Comparison of ENCODE assay signal across 8 cellular contexts in the genomic region with DNA sequence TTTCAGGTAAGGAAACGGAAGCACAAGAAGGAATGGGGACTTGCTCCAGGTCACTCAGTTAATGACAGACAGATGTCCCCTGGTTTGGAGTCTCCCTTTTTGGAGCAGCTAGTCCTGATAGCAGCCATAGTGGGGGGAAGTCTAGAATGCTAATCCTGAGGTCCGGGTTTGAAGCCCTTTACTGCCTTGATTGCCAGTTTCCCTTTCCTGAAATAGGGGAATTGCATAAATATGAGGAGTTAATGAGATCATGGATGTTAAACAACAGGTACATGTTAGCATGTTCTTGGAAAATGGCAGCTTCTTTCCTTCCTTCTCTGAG. TPM values are rescaled to one million over a fixed set of nuclear protein-coding genes. Genes with fewer than 3 reads are reported as not detected.
DNase-seq lines count a peak whose midpoint lies in the region; ATAC-seq and TF ChIP-seq lines count a peak whose summit lies in the region.

No MANE protein-coding gene starts in this region.

- H3K4me3 ChIP-seq in iPS-18c (ENCODE audit: insufficient read depth, low read depth, low read length) (peak overlapping the region; percentile 85), stomach smooth muscle (ENCODE audit: low read length in 2 of 2) (peak overlapping the region; percentile 87 to 89)

- peaks cover 5% of the 10 kb centered on the region in 2 donors for H3K36me3 ChIP-seq in stomach smooth muscle (ENCODE audit: control insufficient read depth in 2 of 2, insufficient read depth in 2 of 2, low read length in 2 of 2)

- peak overlapping the region; percentile 94 for H3K27ac Mint-ChIP-seq in activated T-helper 2 cell treated with anti-CD3 and anti-CD28 coated beads, Interferon-gamma antibody, Interleukin-2, Interleukin-4, amounts not matched to agents 10 μg/mL and 5 μg/mL and 100 μg/mL, durations not matched to agents 14 hours and 24 hours and 36 hours

- in situ Hi-C loops in GM13977 (cut with MboI; ENCODE audit: low pct_unique_long_range_greater_than_20kb, low sequenced_read_pairs, unreplicated experiment): no loop called here

- intact Hi-C loops in activated T-helper 2 cell treated with anti-CD3 and anti-CD28 coated beads, Interferon-gamma antibody, Interleukin-2, Interleukin-4, amounts not matched to agents 10 μg/mL and 5 μg/mL and 100 μg/mL, durations not matched to agents 14 hours and 24 hours and 36 hours (cut with micrococcal nuclease): loop anchor here (5.0 to 10.0 kb wide), 2 partner anchors 91 to 137 kb away; no protein-coding TSS in a partner anchor

- H3K9me3 Mint-ChIP-seq in activated T-helper 2 cell treated with anti-CD3 and anti-CD28 coated beads, Interferon-gamma antibody, Interleukin-2, Interleukin-4, amounts not matched to agents 10 μg/mL and 5 μg/mL and 100 μg/mL, durations not matched to agents 14 hours and 24 hours and 36 hours: no peaks in the 10 kb centered on the region

- H3K9ac ChIP-seq in stomach smooth muscle (ENCODE audit: low read length in 2 of 2): peak overlapping the region; percentile 95 to 96

- ATAC-seq in esophagus mucosa: no peak

- H3K27ac ChIP-seq in stomach smooth muscle (ENCODE audit: low read length): peak overlapping the region; percentile 87

- peak overlapping the region; percentile 95 for H3K4me3 Mint-ChIP-seq in activated T-helper 2 cell treated with anti-CD3 and anti-CD28 coated beads, Interferon-gamma antibody, Interleukin-2, Interleukin-4, amounts not matched to agents 10 μg/mL and 5 μg/mL and 100 μg/mL, durations not matched to agents 14 hours and 24 hours and 36 hours (ENCODE audit: low read depth)

- H3K27me3 ChIP-seq in stomach smooth muscle (ENCODE audit: control insufficient read depth in 1 of 2, insufficient read depth in 2 of 2, low read length in 2 of 2): no peaks in the 10 kb centered on the region

- TF ChIP-seq CTCF in GM13977 (IDR thresholded peaks at IDR 0.05; ENCODE audit: extremely low read depth, insufficient read depth, missing control alignments): no peak

- H3K9me3 ChIP-seq in iPS-18c (ENCODE audit: control insufficient read depth, insufficient read depth, low read length): no peaks in the 10 kb centered on the region
- no peaks in the 10 kb centered on the region for H3K9me3 ChIP-seq in stomach smooth muscle (ENCODE audit: control insufficient read depth in 2 of 2, low read length in 2 of 2)

- no peaks in the 10 kb centered on the region for H3K36me3 Mint-ChIP-seq in activated T-helper 2 cell treated with anti-CD3 and anti-CD28 coated beads, Interferon-gamma antibody, Interleukin-2, Interleukin-4, amounts not matched to agents 10 μg/mL and 5 μg/mL and 100 μg/mL, durations not matched to agents 14 hours and 24 hours and 36 hours (ENCODE audit: low read depth)

- H3K4me1 ChIP-seq in stomach smooth muscle (ENCODE audit: control insufficient read depth, insufficient read depth, low read length): peaks cover 19% of the 10 kb centered on the region

- H3K27me3 Mint-ChIP-seq in activated T-helper 2 cell treated with anti-CD3 and anti-CD28 coated beads, Interferon-gamma antibody, Interleukin-2, Interleukin-4, amounts not matched to agents 10 μg/mL and 5 μg/mL and 100 μg/mL, durations not matched to agents 14 hours and 24 hours and 36 hours (ENCODE audit: low read depth): peaks cover 1% of the 10 kb centered on the region

- peaks cover 17% of the 10 kb centered on the region for H3K4me1 Mint-ChIP-seq in activated T-helper 2 cell treated with anti-CD3 and anti-CD28 coated beads, Interferon-gamma antibody, Interleukin-2, Interleukin-4, amounts not matched to agents 10 μg/mL and 5 μg/mL and 100 μg/mL, durations not matched to agents 14 hours and 24 hours and 36 hours (ENCODE audit: low read depth)

- peak; percentile 47 for DNase-seq in NCI-H146 treated with DMSO at 0.1 percent for 48 hours (lab: John Stamatoyannopoulos, UW; ENCODE audit: unreplicated experiment)
- DNase-seq in NCI-H146 (lab: John Stamatoyannopoulos, UW): no peak
- DNase-seq in activated T-helper 2 cell treated with anti-CD3 and anti-CD28 coated beads, Interferon-gamma antibody, Interleukin-2, Interleukin-4, amounts not matched to agents 10 μg/mL and 5 μg/mL and 100 μg/mL, durations not matched to agents 14 hours and 24 hours and 36 hours (ENCODE audit: low spot score): no peak
- no peak for DNase-seq in GM13977 (ENCODE audit: low spot score)
- no peak for DNase-seq in NCI-H1417 treated with DMSO at 0.1 percent for 48 hours (lab: John Stamatoyannopoulos, UW)

RNA-seq across cellular contexts. Expression of gene TTPAL, which starts 0.3 kb away (rescaled TPM):
- total RNA-seq in activated T-helper 2 cell treated with anti-CD3 and anti-CD28 coated beads, Interferon-gamma antibody, Interleukin-2, Interleukin-4, amounts not matched to agents 10 μg/mL and 5 μg/mL and 100 μg/mL, durations not matched to agents 14 hours and 24 hours and 36 hours: 19.7 and 20.8 TPM in 2 replicates
- total RNA-seq in esophagus mucosa: 19.4 TPM

RNA-seq across cellular contexts. Expression of gene SERINC3, which starts 46.5 kb away (rescaled TPM):
- total RNA-seq in activated T-helper 2 cell treated with anti-CD3 and anti-CD28 coated beads, Interferon-gamma antibody, Interleukin-2, Interleukin-4, amounts not matched to agents 10 μg/mL and 5 μg/mL and 100 μg/mL, durations not matched to agents 14 hours and 24 hours and 36 hours: 51.2 and 52.5 TPM in 2 replicates
- total RNA-seq in esophagus mucosa: 64.9 TPM
